ENCODE assay signal across 7 cellular contexts in the genomic region with DNA sequence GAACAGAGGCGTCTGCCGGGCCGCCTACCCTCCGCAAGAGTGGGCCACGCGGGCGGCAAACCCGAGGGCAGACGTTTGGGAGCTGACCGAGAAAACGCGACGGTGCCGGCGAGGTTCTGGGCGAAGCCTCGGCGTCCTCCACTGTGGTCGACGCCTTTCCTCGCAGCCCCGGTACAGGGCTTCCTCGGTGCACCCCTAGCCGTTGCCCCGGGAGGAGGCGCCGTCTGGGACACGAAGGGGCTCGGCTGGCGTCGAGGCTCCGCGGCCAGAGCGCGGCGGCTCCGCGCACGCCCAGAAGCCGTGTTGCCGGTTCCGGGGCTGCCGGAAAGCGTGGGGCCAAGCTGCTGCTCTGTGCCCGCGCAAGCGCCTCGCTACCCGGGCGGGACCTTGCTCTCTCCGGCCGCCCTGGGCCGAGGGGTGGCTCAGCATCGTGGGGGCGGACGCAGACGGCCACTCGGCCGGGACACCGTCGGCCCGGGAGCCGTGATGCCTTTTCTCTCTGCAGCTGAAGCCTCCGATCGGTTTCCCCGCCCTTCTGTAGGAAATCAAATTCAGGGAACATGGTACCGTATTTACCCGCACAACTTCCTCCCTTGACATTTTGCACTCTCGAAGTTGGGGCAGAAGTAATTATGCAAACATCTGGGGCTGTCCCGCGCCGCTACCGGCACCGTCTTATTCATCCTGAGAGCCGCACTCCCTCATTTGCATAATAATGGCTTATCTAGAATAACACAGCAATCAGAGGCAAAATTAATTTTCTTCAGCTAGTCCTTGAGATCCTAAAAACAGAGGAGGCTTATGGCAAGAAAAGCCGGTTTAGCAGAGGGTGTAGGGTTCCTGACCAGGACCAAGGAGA. TPM values are rescaled to one million over a fixed set of nuclear protein-coding genes. Genes with fewer than 3 reads are reported as not detected.
DNase-seq lines count a peak whose midpoint lies in the region; ATAC-seq, FAIRE-seq and TF ChIP-seq lines count a peak whose summit lies in the region.

No MANE protein-coding gene starts in this region.

- H3K9me3 ChIP-seq in spleen, result peaks cover 0 to 27% (median 0%) of the 10 kb centered on the region in 8 donors
- no peaks in the 10 kb centered on the region for H3K9me3 ChIP-seq in heart left ventricle

- ATAC-seq in GM18520 (IDR thresholded peaks at IDR 0.05; ENCODE audit: unreplicated experiment) (peak; percentile 72), HG02852 (IDR thresholded peaks at IDR 0.05; ENCODE audit: unreplicated experiment) (peak; percentile 67), heart left ventricle (no peak)

- H3K4me3 ChIP-seq in bronchial epithelial cell (ENCODE audit: low read depth, low read length), result peak overlapping the region; percentile 22
- peak overlapping the region in 6 of 8 donors; percentile 17 to 61 (median 23) for H3K4me3 ChIP-seq in spleen
- H3K4me3 ChIP-seq in heart left ventricle, result peak overlapping the region in 2 of 12 donors; percentile 25 to 44

- TF ChIP-seq CTCF in bronchial epithelial cell (IDR thresholded peaks at IDR 0.05; ENCODE audit: insufficient read depth, low read length, severe bottlenecking), result no peak
- TF ChIP-seq CTCF in spleen (IDR thresholded peaks at IDR 0.05 in 8 of 11, conservative IDR thresholded peaks at IDR 0.05 in 3 of 11), result no peak
- no peak for TF ChIP-seq CTCF in heart left ventricle (IDR thresholded peaks at IDR 0.05)

- no peaks in the 10 kb centered on the region for H3K36me3 ChIP-seq in bronchial epithelial cell (ENCODE audit: control insufficient read depth, insufficient read depth, low read length)
- no peaks in the 10 kb centered on the region for H3K36me3 ChIP-seq in spleen
- H3K36me3 ChIP-seq in heart left ventricle, result no peaks in the 10 kb centered on the region

- H3K27ac ChIP-seq in spleen (peak overlapping the region in 3 of 8 donors; percentile 21 to 35 (median 35)), heart left ventricle (no peak overlapping the region)

- no peak for FAIRE-seq in bronchial epithelial cell (lab: Jason Lieb, UNC)

- DNase-seq in bronchial epithelial cell (ENCODE audit: low read depth) (peak; percentile 20), spleen (no peak), nucleus accumbens (lab: John Stamatoyannopoulos, UW) (no peak), heart left ventricle (no peak)

- WGBS in spleen, 5 donors, result 1 to 4% (median 2%) methylated on average over 52 to 76 of the region's 76 CpGs
- 1 to 6% (median 3%) methylated on average over 14 to 76 of the region's 76 CpGs for WGBS in heart left ventricle, 4 donors

- peaks cover 87% of the 10 kb centered on the region for H3K27me3 ChIP-seq in bronchial epithelial cell (ENCODE audit: control insufficient read depth, insufficient read depth, low read length)
- peaks cover 43 to 100% (median 99%) of the 10 kb centered on the region in 7 donors for H3K27me3 ChIP-seq in spleen (replicated peaks in 1 of 7)
- H3K27me3 ChIP-seq in heart left ventricle, result peaks cover 85 to 100% (median 97%) of the 10 kb centered on the region in 9 donors

- TF ChIP-seq POLR2A in Raji (IDR thresholded peaks at IDR 0.05; ENCODE audit: insufficient read depth, low read depth, low read length), result 0 out of 2 replicates have a peak, but pooled peaks have one; percentile 20
- TF ChIP-seq POLR2A in spleen (IDR thresholded peaks at IDR 0.05), result no peak
- no peak for TF ChIP-seq POLR2A in heart left ventricle (IDR thresholded peaks at IDR 0.05)

- intact Hi-C loops in spleen (cut with DNase I; ENCODE audit: low total_unique reads) (loop anchor here (5.0 kb wide), 1 partner anchor 38 kb away; no protein-coding TSS in a partner anchor), heart left ventricle (cut with DNase I) (loop anchor here in 5 of 10 donors (2.0 to 10.0 kb wide), 5 partner anchors 37 to 188 kb away; no protein-coding TSS in a partner anchor)

- H3K4me1 ChIP-seq in spleen (peaks cover 15 to 66% (median 56%) of the 10 kb centered on the region in 6 donors), heart left ventricle (peaks cover 0 to 55% (median 21%) of the 10 kb centered on the region in 12 donors)

RNA-seq across cellular contexts. Expression of a gene that starts 7.3 kb away (rescaled TPM):
- total RNA-seq in bronchial epithelial cell (2.6 and 2.7 TPM in 2 replicates), spleen (1 to 10 TPM; 2.1 to 5.5 (median 3.2) TPM), heart left ventricle (1 to 10 TPM; 1.5 to 9.2 (median 5.3) TPM)
- polyA plus RNA-seq in spleen (1 to 10 TPM; 2.5 to 5.6 (median 4.5) TPM), heart left ventricle (1 to 10 TPM; 3.6 to 5.1 TPM)

RNA-seq across cellular contexts. Expression of a gene that starts 26.3 kb away (rescaled TPM):
- total RNA-seq in bronchial epithelial cell, result 1.1 and 2.3 TPM in 2 replicates
- 1 to 10 TPM; 1.9 to 6.2 (median 3.5) TPM for total RNA-seq in spleen
- 1 to 10 TPM in 2 of 3 donors, under 1 TPM in 1; 0.48 to 3.3 (median 1.4) TPM for polyA plus RNA-seq in spleen
- total RNA-seq in heart left ventricle, result 1 to 10 TPM; 2.4 to 4.3 (median 3.2) TPM
- polyA plus RNA-seq in heart left ventricle, result 1 to 10 TPM; 2.9 TPM

RNA-seq across cellular contexts. Expression of a gene that starts 35.0 kb away (rescaled TPM):
- total RNA-seq in bronchial epithelial cell (43.4 and 86.8 TPM in 2 replicates), spleen (10 to 100 TPM; 23.4 to 48.0 (median 27.9) TPM), heart left ventricle (10 to 100 TPM; 16.7 to 41.1 (median 26.9) TPM)
- polyA plus RNA-seq in spleen (10 to 100 TPM; 12.3 to 19.0 (median 13.2) TPM), heart left ventricle (10 to 100 TPM; 10.9 to 14.2 TPM)

Comparison
In these comparisons a context has a peak if more than half of its experiments do, and no peak if none do; other contexts are left out.
1. ATAC-seq: peak in GM18520 (single experiment) and HG02852 (single experiment); none in heart left ventricle (0 of 4).